Comparison of ENCODE assay signal across 12 cellular contexts in genomic region chr6:145137425-145137824, GRCh38.
DNase-seq lines count a peak whose midpoint lies in the region; ATAC-seq and TF ChIP-seq lines count a peak whose summit lies in the region.
"Had no signal": no experiment of that assay in that cellular context is flagged by ENCODE, and none has a peak within 500 bp of the region (broad histone marks: within the 10 kb centered on the region; RNA-seq: fewer than 3 reads in every experiment).

No MANE protein-coding gene starts in this region.

- TF ChIP-seq POLR2A in breast epithelium (IDR thresholded peaks at IDR 0.05): no peak

- H3K36me3 ChIP-seq in breast epithelium (no peaks in the 10 kb centered on the region), Panc1 (ENCODE audit: control insufficient read depth, insufficient read depth, low read length) (no peaks in the 10 kb centered on the region), upper lobe of right lung (no peaks in the 10 kb centered on the region)

- H3K27me3 Mint-ChIP-seq in MCF 10A (ENCODE audit: insufficient read depth, unreplicated experiment): no peaks in the 10 kb centered on the region

- H3K27me3 ChIP-seq in breast epithelium: no peaks in the 10 kb centered on the region
- no peaks in the 10 kb centered on the region for H3K27me3 ChIP-seq in Panc1 (ENCODE audit: control insufficient read depth, insufficient read depth, low read length)
- no peaks in the 10 kb centered on the region for H3K27me3 ChIP-seq in upper lobe of right lung

- H3K4me1 ChIP-seq in breast epithelium (no peaks in the 10 kb centered on the region), Panc1 (ENCODE audit: control insufficient read depth, insufficient read depth, low read length) (no peaks in the 10 kb centered on the region), upper lobe of right lung (no peaks in the 10 kb centered on the region)

- intact Hi-C loops in MCF 10A (cut with micrococcal nuclease) (loop anchor here (1.0 to 10.0 kb wide), 2 partner anchors 203 to 552 kb away; no protein-coding TSS in a partner anchor), breast epithelium (cut with DNase I; ENCODE audit: low total_unique reads) (no loop called here), Panc1 (cut with micrococcal nuclease; ENCODE audit: unreplicated experiment) (no loop called here), upper lobe of right lung (cut with DNase I) (no loop called here)

- no peak overlapping the region for H3K27ac Mint-ChIP-seq in MCF 10A (ENCODE audit: low read depth, unreplicated experiment)
- H3K27ac Mint-ChIP-seq: CD4-positive, alpha-beta memory T cell; effector memory CD8-positive, alpha-beta T cell had no signal

- TF ChIP-seq CTCF in MCF 10A (IDR thresholded peaks at IDR 0.05; ENCODE audit: unreplicated experiment) (peak; percentile 32), breast epithelium (IDR thresholded peaks at IDR 0.05) (no peak), Panc1 (IDR thresholded peaks at IDR 0.05) (peak; percentile 23; the same call in 1 of the 2 replicates), fibroblast of villous mesenchyme (IDR thresholded peaks at IDR 0.05; ENCODE audit: insufficient read depth, low read depth, low read length) (no peak), upper lobe of right lung (IDR thresholded peaks at IDR 0.05) (peak; percentile 8)

- in situ Hi-C loops in Panc1 (cut with HindIII; ENCODE audit: low pct_unique_long_range_greater_than_20kb, low sequenced_read_pairs): no loop called here

- POLR2A ChIA-PET in MCF 10A (lab: Yijun Ruan, JAX): no interaction called here
- POLR2A ChIA-PET in Panc1 (lab: Charles Lee): no interaction called here

- CTCF ChIA-PET in MCF 10A (lab: Yijun Ruan, JAX) (interaction anchor here (0.6 to 1.5 kb wide), 4 partner anchors 9 to 643 kb away, joined by 3 to 5 read pairs (median 3); no protein-coding TSS in a partner anchor), Panc1 (lab: Charles Lee) (no interaction called here)

- peak; percentile 47 for DNase-seq in MCF 10A (ENCODE audit: unreplicated experiment)
- no peak for DNase-seq in breast epithelium (ENCODE audit: low spot score in 2 of 2)
- DNase-seq in Panc1 (ENCODE audit: low read depth, low spot score): no peak
- peak; percentile 28 for DNase-seq in fibroblast of villous mesenchyme (ENCODE audit: low read depth)
- DNase-seq in upper lobe of right lung: no peak
- DNase-seq in NCI-H1048 (lab: John Stamatoyannopoulos, UW): no peak
- DNase-seq in NCI-H82 (lab: John Stamatoyannopoulos, UW): no peak
- DNase-seq: activated naive CD4-positive, alpha-beta T cell treated with Interleukin-2 at 50 U/mL for 16 hours; CD4-positive, alpha-beta memory T cell; effector memory CD8-positive, alpha-beta T cell; NCI-H1092 had no signal

- no TSS peak for BruUV-seq in MCF 10A (replicated peaks; lab: Mats Ljungman, UMichigan)
- no TSS peak for BruUV-seq in Panc1 (replicated peaks; lab: Mats Ljungman, UMichigan)

- H3K4me1 Mint-ChIP-seq in MCF 10A (ENCODE audit: insufficient read depth, unreplicated experiment): peaks cover 5% of the 10 kb centered on the region
- H3K4me1 Mint-ChIP-seq: CD4-positive, alpha-beta memory T cell had no signal

- no peaks in the 10 kb centered on the region for H3K9me3 ChIP-seq in breast epithelium
- H3K9me3 ChIP-seq in Panc1 (ENCODE audit: control insufficient read depth, insufficient read depth, low read depth, low read length): no peaks in the 10 kb centered on the region
- H3K9me3 ChIP-seq in upper lobe of right lung: no peaks in the 10 kb centered on the region

- H3K36me3 Mint-ChIP-seq in MCF 10A (ENCODE audit: insufficient read depth, unreplicated experiment): no peaks in the 10 kb centered on the region
- H3K36me3 Mint-ChIP-seq: CD4-positive, alpha-beta memory T cell had no signal

- no peak overlapping the region for H3K4me3 Mint-ChIP-seq in MCF 10A (ENCODE audit: unreplicated experiment)
- H3K4me3 Mint-ChIP-seq: CD4-positive, alpha-beta memory T cell; effector memory CD8-positive, alpha-beta T cell had no signal

- H3K27ac ChIP-seq in breast epithelium (no peak overlapping the region), Panc1 (ENCODE audit: low read length) (no peak overlapping the region), upper lobe of right lung (no peak overlapping the region)

- H3K4me3 ChIP-seq in breast epithelium (no peak overlapping the region), Panc1 (ENCODE audit: low read depth in 2 of 2, low read length in 2 of 2) (no peak overlapping the region), fibroblast of villous mesenchyme (ENCODE audit: low read depth, low read length) (no peak overlapping the region), upper lobe of right lung (no peak overlapping the region)

- no peaks in the 10 kb centered on the region for H3K9me3 Mint-ChIP-seq in MCF 10A (ENCODE audit: unreplicated experiment)
- H3K9me3 Mint-ChIP-seq: effector memory CD8-positive, alpha-beta T cell had no signal

- ATAC-seq in Panc1: no peak
- no peak for ATAC-seq in upper lobe of right lung
- no peak for ATAC-seq in GM18868 (IDR thresholded peaks at IDR 0.05; ENCODE audit: unreplicated experiment)
- ATAC-seq: effector memory CD8-positive, alpha-beta T cell had no signal

Comparison
In these comparisons a context has a peak if more than half of its experiments do, and no peak if none do; other contexts are left out.
1. DNase-seq: peak in MCF 10A (single experiment) and fibroblast of villous mesenchyme (single experiment); none in breast epithelium (0 of 2), Panc1 (single experiment), upper lobe of right lung (single experiment), NCI-H1048 (single experiment) and NCI-H82 (single experiment).
2. CTCF ChIP-seq: peak in MCF 10A (single experiment), Panc1 (single experiment) and upper lobe of right lung (single experiment); none in breast epithelium (0 of 3) and fibroblast of villous mesenchyme (single experiment).